In the genomic region with DNA sequence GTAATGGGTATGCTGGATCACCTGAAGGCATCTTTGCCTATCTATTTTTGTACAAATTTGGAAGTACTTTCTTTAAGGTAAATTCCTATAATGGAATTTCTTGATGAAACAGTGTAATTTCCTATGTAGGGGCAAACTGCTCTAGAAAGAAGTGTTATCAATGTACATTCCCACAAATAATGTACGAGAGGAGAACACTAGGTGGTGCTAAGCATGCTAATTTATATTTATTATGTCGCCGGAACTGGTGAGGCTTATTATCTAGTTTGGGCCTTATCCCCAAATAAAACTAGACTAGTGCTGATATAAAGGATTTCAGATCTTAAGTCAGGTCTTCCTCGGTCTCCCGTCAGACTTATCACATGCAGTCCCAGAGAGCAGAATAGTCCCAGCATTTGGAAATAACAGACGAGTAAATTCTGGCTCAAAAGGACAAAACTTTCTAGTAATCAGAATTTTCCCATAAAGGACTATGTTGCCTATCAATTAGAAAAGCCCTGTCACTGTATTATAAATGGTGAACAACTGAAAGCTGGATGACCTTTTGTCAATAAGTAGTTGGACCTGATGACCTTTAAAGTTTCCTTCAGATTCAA, we compare ENCODE assay signal across 1 cellular context.
TF ChIP-seq lines count a peak whose summit lies in the region.

No MANE protein-coding gene starts in this region.

TF ChIP-seq in GM23338, 12 proteins besides CTCF, POLR2A, EP300 and RAD21 (continued from another document):
- TF ChIP-seq, protein P1, sequence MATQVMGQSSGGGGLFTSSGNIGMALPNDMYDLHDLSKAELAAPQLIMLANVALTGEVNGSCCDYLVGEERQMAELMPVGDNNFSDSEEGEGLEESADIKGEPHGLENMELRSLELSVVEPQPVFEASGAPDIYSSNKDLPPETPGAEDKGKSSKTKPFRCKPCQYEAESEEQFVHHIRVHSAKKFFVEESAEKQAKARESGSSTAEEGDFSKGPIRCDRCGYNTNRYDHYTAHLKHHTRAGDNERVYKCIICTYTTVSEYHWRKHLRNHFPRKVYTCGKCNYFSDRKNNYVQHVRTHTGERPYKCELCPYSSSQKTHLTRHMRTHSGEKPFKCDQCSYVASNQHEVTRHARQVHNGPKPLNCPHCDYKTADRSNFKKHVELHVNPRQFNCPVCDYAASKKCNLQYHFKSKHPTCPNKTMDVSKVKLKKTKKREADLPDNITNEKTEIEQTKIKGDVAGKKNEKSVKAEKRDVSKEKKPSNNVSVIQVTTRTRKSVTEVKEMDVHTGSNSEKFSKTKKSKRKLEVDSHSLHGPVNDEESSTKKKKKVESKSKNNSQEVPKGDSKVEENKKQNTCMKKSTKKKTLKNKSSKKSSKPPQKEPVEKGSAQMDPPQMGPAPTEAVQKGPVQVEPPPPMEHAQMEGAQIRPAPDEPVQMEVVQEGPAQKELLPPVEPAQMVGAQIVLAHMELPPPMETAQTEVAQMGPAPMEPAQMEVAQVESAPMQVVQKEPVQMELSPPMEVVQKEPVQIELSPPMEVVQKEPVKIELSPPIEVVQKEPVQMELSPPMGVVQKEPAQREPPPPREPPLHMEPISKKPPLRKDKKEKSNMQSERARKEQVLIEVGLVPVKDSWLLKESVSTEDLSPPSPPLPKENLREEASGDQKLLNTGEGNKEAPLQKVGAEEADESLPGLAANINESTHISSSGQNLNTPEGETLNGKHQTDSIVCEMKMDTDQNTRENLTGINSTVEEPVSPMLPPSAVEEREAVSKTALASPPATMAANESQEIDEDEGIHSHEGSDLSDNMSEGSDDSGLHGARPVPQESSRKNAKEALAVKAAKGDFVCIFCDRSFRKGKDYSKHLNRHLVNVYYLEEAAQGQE (IDR thresholded peaks at IDR 0.05; ENCODE audit: unreplicated experiment): no peak
